Comparison of ENCODE assay signal across 11 cellular contexts in the genomic region with DNA sequence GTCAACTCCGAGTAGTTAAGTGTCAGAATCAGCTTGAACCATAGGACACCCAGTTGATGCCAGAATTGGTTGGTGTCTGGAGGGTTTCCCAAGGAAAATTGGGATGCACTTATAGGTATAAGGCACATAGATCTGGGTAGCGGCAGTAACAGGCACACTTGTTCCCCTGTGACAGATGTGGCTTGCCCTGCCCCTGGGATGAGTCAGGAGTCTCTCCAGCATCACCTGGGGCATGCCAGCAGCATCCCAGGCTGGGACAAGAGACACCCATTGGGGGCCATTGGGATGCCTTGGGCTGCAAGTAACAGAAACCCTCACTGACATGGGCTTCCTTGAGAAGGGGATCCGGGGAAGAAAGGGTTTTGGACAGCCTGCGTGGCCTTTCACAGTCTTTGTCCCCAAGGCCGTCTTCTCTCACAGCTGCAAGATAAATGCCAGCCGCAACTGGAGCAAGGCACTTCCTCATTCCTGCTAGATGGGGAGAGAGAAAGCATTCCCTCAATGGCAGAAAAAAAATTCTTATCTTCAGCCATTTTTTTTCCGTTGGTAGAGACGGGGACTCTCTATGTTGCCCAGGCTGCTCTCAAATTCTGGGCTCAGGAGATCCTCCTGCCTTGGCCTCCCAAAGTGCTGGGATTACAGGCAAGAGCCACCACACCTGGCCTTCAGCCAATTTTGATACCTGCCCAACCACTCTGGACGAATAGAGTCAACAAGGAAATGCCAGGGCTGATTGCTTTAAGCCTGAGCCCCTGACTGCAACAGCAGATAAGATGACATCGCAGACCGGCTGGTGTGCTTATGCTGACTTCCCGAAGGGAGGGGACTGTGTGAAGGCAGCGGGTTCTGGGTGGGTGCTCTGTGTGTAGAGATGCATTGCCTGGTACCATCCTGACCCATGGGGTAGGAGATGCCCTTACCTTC. TPM values are rescaled to one million over a fixed set of nuclear protein-coding genes. Genes with fewer than 3 reads are reported as not detected.
A peak's percentile ranks its signal among the peaks of the same experiment; 100 is the strongest.
DNase-seq lines count a peak whose midpoint lies in the region; ATAC-seq and TF ChIP-seq lines count a peak whose summit lies in the region.
"Had no signal": no experiment of that assay in that cellular context is flagged by ENCODE, and none has a peak within 500 bp of the region (broad histone marks: within the 10 kb centered on the region; RNA-seq: fewer than 3 reads in every experiment).

No MANE protein-coding gene starts in this region.

- peaks cover 20% of the 10 kb centered on the region for H3K27me3 Mint-ChIP-seq in activated CD4-positive, alpha-beta T cell treated with anti-CD3 and anti-CD28 coated beads for 36 hours

- no peak for TF ChIP-seq POLR2A in thyroid gland (IDR thresholded peaks at IDR 0.05)

- intact Hi-C loops in thyroid gland (cut with DNase I): no loop called here
- intact Hi-C loops in activated CD4-positive, alpha-beta T cell treated with anti-CD3 and anti-CD28 coated beads for 36 hours (cut with DNase I, micrococcal nuclease): no loop called here

- H3K9me3 ChIP-seq in thyroid gland: no peaks in the 10 kb centered on the region
- H3K9me3 ChIP-seq: heart left ventricle had no signal

- POLR2A ChIA-PET in activated CD4-positive, alpha-beta T cell treated with anti-CD3 and anti-CD28 coated beads for 36 hours (lab: Charles Lee): no interaction called here

- no peak overlapping the region for H3K4me3 ChIP-seq in epithelial cell of esophagus (ENCODE audit: low read length)
- H3K4me3 ChIP-seq in thyroid gland (replicated peaks in 1 of 3): no peak overlapping the region
- H3K4me3 ChIP-seq: heart left ventricle had no signal

- H3K9me3 Mint-ChIP-seq in activated CD4-positive, alpha-beta T cell treated with anti-CD3 and anti-CD28 coated beads for 36 hours (ENCODE audit: low read depth): no peaks in the 10 kb centered on the region
- H3K9me3 Mint-ChIP-seq: central memory CD8-positive, alpha-beta T cell had no signal

- H3K27ac ChIP-seq in thyroid gland: no peak overlapping the region
- H3K27ac ChIP-seq: heart left ventricle had no signal

- 49 to 52% methylated on average over 13 of the region's 13 CpGs for WGBS in thyroid gland, 2 donors

- no peak for ATAC-seq in activated CD4-positive, alpha-beta T cell treated with anti-CD3 and anti-CD28 coated beads for 36 hours

- no peaks in the 10 kb centered on the region for H3K4me1 ChIP-seq in thyroid gland

- DNase-seq in SIG-M5 treated with dmso at 0.1 percent for 504 hours (lab: John Stamatoyannopoulos, UW; ENCODE audit: unreplicated experiment): peak; percentile 66
- DNase-seq in SIG-M5 (lab: John Stamatoyannopoulos, UW): no peak
- DNase-seq in NCI-H774 (lab: John Stamatoyannopoulos, UW): peak; percentile 81
- peak; percentile 68 for DNase-seq in epithelial cell of esophagus (ENCODE audit: low read depth)
- DNase-seq in thyroid gland: peak; percentile 42 to 58
- no peak for DNase-seq in activated CD4-positive, alpha-beta T cell treated with anti-CD3 and anti-CD28 coated beads for 36 hours
- DNase-seq in middle frontal gyrus (ENCODE audit: extremely low spot score, low spot score): no peak
- no peak for DNase-seq in NCI-H446 (lab: John Stamatoyannopoulos, UW)
- DNase-seq: activated CD4-positive, alpha-beta T cell treated with anti-CD3 and anti-CD28 coated beads, Interleukin-2, amount 10 ng/mL, durations not matched to agents 7 days and 5 days; heart left ventricle had no signal

- H3K27ac Mint-ChIP-seq in activated CD4-positive, alpha-beta T cell treated with anti-CD3 and anti-CD28 coated beads for 36 hours: no peak overlapping the region
- H3K27ac Mint-ChIP-seq: activated CD4-positive, alpha-beta T cell treated with anti-CD3 and anti-CD28 coated beads, Interleukin-2, amount 10 ng/mL, durations not matched to agents 7 days and 5 days had no signal

- no peak for TF ChIP-seq CTCF in epithelial cell of esophagus (IDR thresholded peaks at IDR 0.05; ENCODE audit: insufficient read depth, low read depth, low read length, missing control alignments)
- no peak for TF ChIP-seq CTCF in thyroid gland (IDR thresholded peaks at IDR 0.05)

- CTCF ChIA-PET in activated CD4-positive, alpha-beta T cell treated with anti-CD3 and anti-CD28 coated beads for 36 hours (lab: Charles Lee): no interaction called here

- no peaks in the 10 kb centered on the region for H3K36me3 Mint-ChIP-seq in activated CD4-positive, alpha-beta T cell treated with anti-CD3 and anti-CD28 coated beads for 36 hours (ENCODE audit: low read depth)

- H3K4me1 Mint-ChIP-seq in activated CD4-positive, alpha-beta T cell treated with anti-CD3 and anti-CD28 coated beads for 36 hours: peaks cover 23% of the 10 kb centered on the region

- H3K36me3 ChIP-seq in thyroid gland: no peaks in the 10 kb centered on the region
- H3K36me3 ChIP-seq: heart left ventricle had no signal

- H3K4me3 Mint-ChIP-seq in activated CD4-positive, alpha-beta T cell treated with anti-CD3 and anti-CD28 coated beads for 36 hours: no peak overlapping the region
- H3K4me3 Mint-ChIP-seq: activated CD4-positive, alpha-beta T cell treated with anti-CD3 and anti-CD28 coated beads, Interleukin-2, amount 10 ng/mL, durations not matched to agents 7 days and 5 days; central memory CD8-positive, alpha-beta T cell had no signal

- no peaks in the 10 kb centered on the region for H3K27me3 ChIP-seq in thyroid gland

RNA-seq across cellular contexts. Expression of a gene that starts 13.3 kb away (rescaled TPM):
- 100 to 1,000 TPM in 1 of 4 donors, 10 to 100 TPM in 3; 55.0 to 121 (median 69.4) TPM for total RNA-seq in thyroid gland
- total RNA-seq in activated CD4-positive, alpha-beta T cell treated with anti-CD3 and anti-CD28 coated beads for 36 hours: 10 to 100 TPM; 10.3 to 13.3 TPM

Comparison
In these comparisons a context has a peak if more than half of its experiments do, and no peak if none do; other contexts are left out.
1. DNase-seq: peak in SIG-M5 treated with dmso at 0.1 percent for 504 hours (single experiment), NCI-H774 (single experiment), epithelial cell of esophagus (single experiment) and thyroid gland (2 of 2); none in SIG-M5 (single experiment), activated CD4-positive, alpha-beta T cell treated with anti-CD3 and anti-CD28 coated beads for 36 hours (single experiment), middle frontal gyrus (single experiment) and NCI-H446 (0 of 2).